In genomic region chr6:137727206-137727605, GRCh38 we compare ENCODE assay signal across 1 cellular context.
TF ChIP-seq lines count a peak whose summit lies in the region.

No MANE protein-coding gene starts in this region.

TF ChIP-seq in SK-N-SH, 30 proteins besides CTCF, POLR2A, EP300 and RAD21 (continued from another document):
- TF ChIP-seq MEF2A (IDR thresholded peaks at IDR 0.05; ENCODE audit: borderline replicate concordance, low read depth) (no peak), TEAD4 (IDR thresholded peaks at IDR 0.05; ENCODE audit: borderline replicate concordance, insufficient read depth) (no peak), NRF1 (IDR thresholded peaks at IDR 0.05; ENCODE audit: low read depth, low read length) (no peak), ZBTB33 (IDR thresholded peaks at IDR 0.05; ENCODE audit: borderline replicate concordance, low read depth) (no peak), SMC3 (IDR thresholded peaks at IDR 0.05; ENCODE audit: low read depth, low read length) (no peak), USF1 (IDR thresholded peaks at IDR 0.05; ENCODE audit: borderline replicate concordance, low read depth) (no peak)
